Comparison of ENCODE assay signal across 10 cellular contexts in genomic region chr9:136364369-136364748, GRCh38.
DNase-seq lines count a peak whose midpoint lies in the region; ATAC-seq and TF ChIP-seq lines count a peak whose summit lies in the region.
"Had no signal": no experiment of that assay in that cellular context is flagged by ENCODE, and none has a peak within 500 bp of the region (broad histone marks: within the 10 kb centered on the region; RNA-seq: fewer than 3 reads in every experiment).

No MANE protein-coding gene starts in this region.

- H3K9me3 ChIP-seq in DOHH2 (ENCODE audit: control insufficient read depth, insufficient read depth, low read length) (no peaks in the 10 kb centered on the region), WERI-Rb-1 (ENCODE audit: severe bottlenecking) (peaks cover 3% of the 10 kb centered on the region)
- H3K9me3 ChIP-seq: heart left ventricle, prostate gland had no signal

- H3K4me1 Mint-ChIP-seq in memory B cell: peaks cover 6% of the 10 kb centered on the region

- DNase-seq in WERI-Rb-1 (no peak), memory B cell (ENCODE audit: low spot score in 2 of 2) (no peak), pons (ENCODE audit: low spot score) (no peak), NCI-H187 (lab: John Stamatoyannopoulos, UW) (no peak)
- no peak for DNase-seq in activated CD4-positive, CD25-positive, alpha-beta regulatory T cell treated with anti-CD3 and anti-CD28 coated beads, Interleukin-2, amount 50 U/mL, for 72 hours

- H3K79me2 ChIP-seq in ACC112 (ENCODE audit: control insufficient read depth, insufficient read depth, low read length, unreplicated experiment) (no peaks in the 10 kb centered on the region), DOHH2 (ENCODE audit: control insufficient read depth, low read length) (peaks cover 5% of the 10 kb centered on the region; the same call in 1 of the 2 replicates)

- H3F3A ChIP-seq in DOHH2 (ENCODE audit: control insufficient read depth, insufficient read depth): no peaks in the 10 kb centered on the region

- peaks cover 1% of the 10 kb centered on the region for H3K36me3 Mint-ChIP-seq in memory B cell

- H3K4me3 ChIP-seq in ACC112 (ENCODE audit: low read depth, low read length) (peak overlapping the region; percentile 90), DOHH2 (ENCODE audit: low read length) (no peak overlapping the region), WERI-Rb-1 (ENCODE audit: low read depth, low read length) (no peak overlapping the region)

- peaks cover 11% of the 10 kb centered on the region for H3K4me1 ChIP-seq in ACC112 (ENCODE audit: control insufficient read depth, insufficient read depth, low read length, unreplicated experiment)
- H3K4me1 ChIP-seq in DOHH2 (ENCODE audit: control insufficient read depth, low read length): peaks cover 18% of the 10 kb centered on the region
- H3K4me1 ChIP-seq: prostate gland had no signal

- no peak overlapping the region for H3K27ac Mint-ChIP-seq in memory B cell

- peaks cover 1% of the 10 kb centered on the region for H3K27me3 Mint-ChIP-seq in memory B cell

- H3K9me2 ChIP-seq in DOHH2 (replicated peaks; ENCODE audit: control insufficient read depth, low read length): no peaks in the 10 kb centered on the region

- ATAC-seq in memory B cell (ENCODE audit: low read depth) (no peak), GM19397 (IDR thresholded peaks at IDR 0.05; ENCODE audit: unreplicated experiment) (no peak)

- H3K4me2 ChIP-seq in DOHH2 (ENCODE audit: low read length): 0 out of 2 replicates have a peak overlapping the region, but pooled peaks have one; percentile 31

- H4K20me1 ChIP-seq in DOHH2 (ENCODE audit: control insufficient read depth, insufficient read depth, low read depth, low read length): no peaks in the 10 kb centered on the region

- H3K27me3 ChIP-seq in ACC112 (ENCODE audit: insufficient read depth, low read length) (no peaks in the 10 kb centered on the region), DOHH2 (ENCODE audit: control insufficient read depth, low read length) (no peaks in the 10 kb centered on the region), WERI-Rb-1 (ENCODE audit: insufficient read depth, low read depth, severe bottlenecking) (no peaks in the 10 kb centered on the region)
- H3K27me3 ChIP-seq: heart left ventricle had no signal

- TF ChIP-seq CTCF in DOHH2 (IDR thresholded peaks at IDR 0.05; ENCODE audit: low read depth, low read length, poor library complexity, severe bottlenecking): no peak
- no peak for TF ChIP-seq CTCF in WERI-Rb-1 (IDR thresholded peaks at IDR 0.05; ENCODE audit: low read depth, low read length)

- peak overlapping the region; percentile 60 for H3K4me3 Mint-ChIP-seq in memory B cell

- H3K27ac ChIP-seq in ACC112 (ENCODE audit: low read depth, low read length): no peak overlapping the region
- H3K27ac ChIP-seq in DOHH2 (ENCODE audit: low read depth, low read length): no peak overlapping the region
- peak overlapping the region; percentile 81 for H3K27ac ChIP-seq in WERI-Rb-1
- H3K27ac ChIP-seq: prostate gland had no signal

- H2AFZ ChIP-seq in ACC112 (ENCODE audit: low read length, unreplicated experiment): no peak overlapping the region

- no peaks in the 10 kb centered on the region for H3K9me3 Mint-ChIP-seq in memory B cell

- H3K36me3 ChIP-seq in ACC112 (ENCODE audit: insufficient read depth, low read length): no peaks in the 10 kb centered on the region
- no peaks in the 10 kb centered on the region for H3K36me3 ChIP-seq in DOHH2 (ENCODE audit: control insufficient read depth, low read length)
- peaks cover 15% of the 10 kb centered on the region for H3K36me3 ChIP-seq in WERI-Rb-1
- H3K36me3 ChIP-seq: prostate gland had no signal
